18 cellular contexts compared by ENCODE assay signal in genomic region chr4:1032861-1033260, GRCh38. TPM values are rescaled to one million over a fixed set of nuclear protein-coding genes. Genes with fewer than 3 reads are reported as not detected.
DNase-seq lines count a peak whose midpoint lies in the region; ATAC-seq and TF ChIP-seq lines count a peak whose summit lies in the region.
"Had no signal": no experiment of that assay in that cellular context is flagged by ENCODE, and none has a peak within 500 bp of the region (broad histone marks: within the 10 kb centered on the region; RNA-seq: fewer than 3 reads in every experiment).

No MANE protein-coding gene starts in this region.

- no peak overlapping the region for H3K4me3 ChIP-seq in BLaER1
- no peak overlapping the region for H3K4me3 ChIP-seq in adipocyte (ENCODE audit: low read length)
- H3K4me3 ChIP-seq in neuronal stem cell (ENCODE audit: low read length in 2 of 2) = no peak overlapping the region
- no peak overlapping the region for H3K4me3 ChIP-seq in ascending aorta
- H3K4me3 ChIP-seq: GM12878, HAP-1 had no signal

- peak overlapping the region; percentile 30 for H2BK12ac ChIP-seq in neuronal stem cell (ENCODE audit: low read length)

- H3K14ac ChIP-seq in neuronal stem cell (ENCODE audit: low read length) = no peak overlapping the region

- intact Hi-C loops in ascending aorta (cut with DNase I) = no loop called here

- ATAC-seq in GM21576 (IDR thresholded peaks at IDR 0.05; ENCODE audit: unreplicated experiment) = no peak

- H3K9ac ChIP-seq in BLaER1 = no peak overlapping the region
- H3K9ac ChIP-seq in adipocyte (ENCODE audit: low read length) = peak overlapping the region; percentile 79
- H3K9ac ChIP-seq in neuronal stem cell (ENCODE audit: low read depth, low read length, poor library complexity) = no peak overlapping the region

- POLR2A ChIA-PET in RWPE1 (lab: Yijun Ruan, JAX; ENCODE audit: low non-redundant PET) = no interaction called here

- no peak overlapping the region for H3K23ac ChIP-seq in neuronal stem cell (ENCODE audit: low read depth, low read length, poor library complexity)

- H3K27me3 ChIP-seq in BLaER1 (peaks cover 43% of the 10 kb centered on the region), adipocyte (replicated peaks; ENCODE audit: control insufficient read depth, insufficient read depth, low read length) (no peaks in the 10 kb centered on the region), neuronal stem cell (ENCODE audit: control insufficient read depth in 3 of 3, insufficient read depth in 3 of 3, low read depth in 1 of 3, low read length in 3 of 3) (peaks cover 0 to 7% (median 0%) of the 10 kb centered on the region in 3 experiments), ascending aorta (no peaks in the 10 kb centered on the region)

- H3K4ac ChIP-seq in neuronal stem cell (ENCODE audit: low read length) = peak overlapping the region; percentile 55

- H3K4me2 ChIP-seq in BLaER1 (peak overlapping the region; percentile 90), neuronal stem cell (ENCODE audit: insufficient read depth, low read length, poor library complexity, severe bottlenecking) (no peak overlapping the region)

- no peaks in the 10 kb centered on the region for H3K9me3 ChIP-seq in BLaER1
- no peaks in the 10 kb centered on the region for H3K9me3 ChIP-seq in adipocyte (ENCODE audit: control insufficient read depth, low read length)
- H3K9me3 ChIP-seq in neuronal stem cell (replicated peaks in 1 of 2; ENCODE audit: control insufficient read depth in 2 of 2, insufficient read depth in 1 of 2, low read depth in 1 of 2, low read length in 2 of 2) = no peaks in the 10 kb centered on the region
- H3K9me3 ChIP-seq in ascending aorta = no peaks in the 10 kb centered on the region
- H3K9me3 ChIP-seq: HAP-1 had no signal

- no peak overlapping the region for H2AFZ ChIP-seq in neuronal stem cell (ENCODE audit: low read length)

- H4K8ac ChIP-seq in neuronal stem cell (ENCODE audit: low read depth, low read length) = no peak overlapping the region

- H2BK120ac ChIP-seq in neuronal stem cell (ENCODE audit: low read depth, low read length) = no peak overlapping the region

- H3K27ac ChIP-seq in BLaER1 (no peak overlapping the region), RWPE1 (no peak overlapping the region), neuronal stem cell (replicated peaks; ENCODE audit: low read length) (no peak overlapping the region), ascending aorta (peak overlapping the region in 1 of 2 donors; percentile 91)

- no peaks in the 10 kb centered on the region for H3K79me1 ChIP-seq in neuronal stem cell (ENCODE audit: low read depth, low read length)

- DNase-seq in RWPE1 (ENCODE audit: low spot score) (no peak), adipocyte (ENCODE audit: low read depth) (no peak), neuronal stem cell (ENCODE audit: low spot score) (no peak), NCI-H446 (lab: John Stamatoyannopoulos, UW) (no peak), ascending aorta (ENCODE audit: low spot score in 2 of 2) (no peak)
- DNase-seq: CD4-positive, alpha-beta T cell; CD8-positive, alpha-beta memory T cell; DMS 273 treated with DMSO at 0.1 percent for 48 hours; DMS79; EL; GDM1; HFFc6 had no signal

- peak overlapping the region; percentile 100 for H2AK5ac ChIP-seq in neuronal stem cell (ENCODE audit: low read depth, low read length)

- H3K18ac ChIP-seq in neuronal stem cell (ENCODE audit: low read length) = peak overlapping the region; percentile 78

- no CpG with 5 or more reads among the region's 10 CpGs for WGBS in neuronal stem cell (ENCODE audit: extremely low coverage in 2 of 2, insufficient read length in 2 of 2, insufficient replicate concordance in 1 of 2), 2 donors

- H3K36me3 ChIP-seq in BLaER1 (no peaks in the 10 kb centered on the region), adipocyte (ENCODE audit: control insufficient read depth, insufficient read depth, low read length, severe bottlenecking) (no peaks in the 10 kb centered on the region), neuronal stem cell (replicated peaks in 1 of 2; ENCODE audit: control insufficient read depth in 2 of 2, insufficient read depth in 2 of 2, low read length in 2 of 2) (no peaks in the 10 kb centered on the region), ascending aorta (no peaks in the 10 kb centered on the region)
- H3K36me3 ChIP-seq: HAP-1 had no signal

- H3K4me1 ChIP-seq in BLaER1 = peaks cover 48% of the 10 kb centered on the region
- H3K4me1 ChIP-seq in adipocyte (ENCODE audit: control insufficient read depth, insufficient read depth, low read length) = peaks cover 31% of the 10 kb centered on the region
- H3K4me1 ChIP-seq in neuronal stem cell (ENCODE audit: control insufficient read depth in 2 of 2, insufficient read depth in 1 of 2, low read depth in 1 of 2, low read length in 2 of 2) = peaks cover 29 to 33% of the 10 kb centered on the region in 2 donors
- H3K4me1 ChIP-seq in ascending aorta = peaks cover 36 to 51% of the 10 kb centered on the region in 2 donors
- H3K4me1 ChIP-seq: HAP-1 had no signal

- peaks cover 42% of the 10 kb centered on the region for H4K20me1 ChIP-seq in BLaER1

- no peak overlapping the region for H4K91ac ChIP-seq in neuronal stem cell (ENCODE audit: low read depth, low read length, poor library complexity)

- peak overlapping the region; percentile 77 for H2BK5ac ChIP-seq in neuronal stem cell (ENCODE audit: low read length)

- peak overlapping the region; percentile 96 for H2BK15ac ChIP-seq in neuronal stem cell (ENCODE audit: low read length)

- CTCF ChIA-PET in RWPE1 (lab: Yijun Ruan, JAX) = interaction anchor here (0.6 kb wide), 1 partner anchor 25 kb away, joined by 3 read pairs; no protein-coding TSS in a partner anchor

- TF ChIP-seq CTCF in RWPE1 (conservative IDR thresholded peaks at IDR 0.05; ENCODE audit: low read depth) = 0 out of 2 replicates have a peak, but pooled peaks have one; percentile 9
- TF ChIP-seq CTCF in ascending aorta (IDR thresholded peaks at IDR 0.05) = no peak

RNA-seq across cellular contexts. Expression of gene FGFRL1, which starts 21.4 kb away (rescaled TPM):
- polyA plus RNA-seq in neuronal stem cell (2013, experiment 1 of 2) = 67.8 TPM
- polyA plus RNA-seq in neuronal stem cell (2013, experiment 2 of 2) = 66.3 TPM
- 79.1 TPM for total RNA-seq in ascending aorta

RNA-seq across cellular contexts. Expression of gene SLC26A1, which starts 39.7 kb away (rescaled TPM):
- polyA plus RNA-seq in neuronal stem cell (2013, experiment 1 of 2) = 0.13 TPM
- polyA plus RNA-seq in neuronal stem cell (2013, experiment 2 of 2) = 0.15 TPM
- not detected for total RNA-seq in ascending aorta
- total RNA-seq: CD4-positive, alpha-beta T cell; CD8-positive, alpha-beta memory T cell; H4 had no signal
- polyA plus RNA-seq: BJ had no signal

RNA-seq across cellular contexts. Expression of gene IDUA, which starts 46.0 kb away (rescaled TPM):
- 6.9 TPM for polyA plus RNA-seq in neuronal stem cell (2013, experiment 1 of 2)
- polyA plus RNA-seq in neuronal stem cell (2013, experiment 2 of 2) = 5.7 TPM
- total RNA-seq in ascending aorta = 118 TPM

RNA-seq across cellular contexts. Expression of gene DGKQ, which starts 59.5 kb away (rescaled TPM):
- polyA plus RNA-seq in neuronal stem cell (2013, experiment 1 of 2) = 5.4 TPM
- 5.2 TPM for polyA plus RNA-seq in neuronal stem cell (2013, experiment 2 of 2)
- 20.1 TPM for total RNA-seq in ascending aorta
